ENCODE assay signal across 1 cellular context in genomic region chr1:76330993-76331603, GRCh38.
TF ChIP-seq lines count a peak whose summit lies in the region.

No MANE protein-coding gene starts in this region.

TF ChIP-seq in WTC11, 78 proteins besides CTCF, POLR2A, EP300 and RAD21 (continued from another document):
- TF ChIP-seq, protein P1, sequence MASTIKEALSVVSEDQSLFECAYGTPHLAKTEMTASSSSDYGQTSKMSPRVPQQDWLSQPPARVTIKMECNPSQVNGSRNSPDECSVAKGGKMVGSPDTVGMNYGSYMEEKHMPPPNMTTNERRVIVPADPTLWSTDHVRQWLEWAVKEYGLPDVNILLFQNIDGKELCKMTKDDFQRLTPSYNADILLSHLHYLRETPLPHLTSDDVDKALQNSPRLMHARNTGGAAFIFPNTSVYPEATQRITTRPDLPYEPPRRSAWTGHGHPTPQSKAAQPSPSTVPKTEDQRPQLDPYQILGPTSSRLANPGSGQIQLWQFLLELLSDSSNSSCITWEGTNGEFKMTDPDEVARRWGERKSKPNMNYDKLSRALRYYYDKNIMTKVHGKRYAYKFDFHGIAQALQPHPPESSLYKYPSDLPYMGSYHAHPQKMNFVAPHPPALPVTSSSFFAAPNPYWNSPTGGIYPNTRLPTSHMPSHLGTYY (CRISPR knock-in tag; IDR thresholded peaks at IDR 0.05): no peak
- TF ChIP-seq ATF1 (CRISPR knock-in tag; IDR thresholded peaks at IDR 0.05) (no peak), MAX (CRISPR knock-in tag; IDR thresholded peaks at IDR 0.05) (no peak), ZNF281 (CRISPR knock-in tag; IDR thresholded peaks at IDR 0.05) (no peak), SP1 (CRISPR knock-in tag; conservative IDR thresholded peaks at IDR 0.05) (no peak)
